ENCODE assay signal across 2 cellular contexts in genomic region chr19:46728208-46728607, GRCh38.
A peak's percentile ranks its signal among the peaks of the same experiment; 100 is the strongest.
TF ChIP-seq lines count a peak whose summit lies in the region.

No MANE protein-coding gene starts in this region.

TF ChIP-seq in IMR-90, 13 proteins besides CTCF, POLR2A, EP300 and RAD21:
- TF ChIP-seq USF2 (IDR thresholded peaks at IDR 0.05; ENCODE audit: low read depth, low read length), result no peak
- no peak for TF ChIP-seq CHD1 (IDR thresholded peaks at IDR 0.05; ENCODE audit: low read depth, low read length)
- TF ChIP-seq MXI1 (IDR thresholded peaks at IDR 0.05; ENCODE audit: borderline replicate concordance, low read depth, low read length), result no peak
- no peak for TF ChIP-seq ELK1 (IDR thresholded peaks at IDR 0.05; ENCODE audit: borderline replicate concordance, low read depth, low read length)
- TF ChIP-seq BHLHE40 (IDR thresholded peaks at IDR 0.05; ENCODE audit: low read depth, low read length), result no peak
- TF ChIP-seq CEBPB (IDR thresholded peaks at IDR 0.05; ENCODE audit: low read depth, low read length), result no peak
- TF ChIP-seq SMC3 (IDR thresholded peaks at IDR 0.05; ENCODE audit: low read depth, low read length), result no peak
- no peak for TF ChIP-seq MAFK (IDR thresholded peaks at IDR 0.05; ENCODE audit: low read depth, low read length)
- TF ChIP-seq RFX5 (IDR thresholded peaks at IDR 0.05; ENCODE audit: low read depth, low read length), result no peak
- TF ChIP-seq FOS (IDR thresholded peaks at IDR 0.05; ENCODE audit: low read depth, low read length), result no peak
- TF ChIP-seq MAZ (IDR thresholded peaks at IDR 0.05; ENCODE audit: borderline replicate concordance, low read depth, low read length), result no peak
- no peak for TF ChIP-seq RCOR1 (IDR thresholded peaks at IDR 0.05; ENCODE audit: insufficient replicate concordance, low read length)
- no peak for TF ChIP-seq NFE2L2 (IDR thresholded peaks at IDR 0.05; ENCODE audit: low read depth, low read length)

TF ChIP-seq in liver, 16 proteins besides CTCF, POLR2A, EP300 and RAD21:
- no peak for TF ChIP-seq HNF4G (IDR thresholded peaks at IDR 0.05)
- no peak for TF ChIP-seq ATF3 (IDR thresholded peaks at IDR 0.05)
- TF ChIP-seq FOXA1 (IDR thresholded peaks at IDR 0.05), result no peak
- TF ChIP-seq REST (IDR thresholded peaks at IDR 0.05), result no peak
- no peak for TF ChIP-seq TAF1 (conservative IDR thresholded peaks at IDR 0.05)
- peak; percentile 24 for TF ChIP-seq SP1 (IDR thresholded peaks at IDR 0.05)
- no peak for TF ChIP-seq GABPA (IDR thresholded peaks at IDR 0.05 in 1 of 2, conservative IDR thresholded peaks at IDR 0.05 in 1 of 2)
- peak in 1 of 2 donors; percentile 45 for TF ChIP-seq RXRA (IDR thresholded peaks at IDR 0.05)
- no peak for TF ChIP-seq MAX (IDR thresholded peaks at IDR 0.05)
- no peak for TF ChIP-seq JUND (IDR thresholded peaks at IDR 0.05)
- TF ChIP-seq YY1 (IDR thresholded peaks at IDR 0.05), result no peak
- TF ChIP-seq FOXA2 (IDR thresholded peaks at IDR 0.05), result no peak
- TF ChIP-seq EGR1 (IDR thresholded peaks at IDR 0.05; ENCODE audit: low read depth in 2 of 2), result no peak
- no peak for TF ChIP-seq ZBTB33 (IDR thresholded peaks at IDR 0.05)
- peak; percentile 90 for TF ChIP-seq NR2F2 (IDR thresholded peaks at IDR 0.05)
- no peak for TF ChIP-seq HNF4A (conservative IDR thresholded peaks at IDR 0.05)
TF ChIP-seq in liver: peak in this region for 3.
